1 cellular context compared by ENCODE assay signal in the genomic region with DNA sequence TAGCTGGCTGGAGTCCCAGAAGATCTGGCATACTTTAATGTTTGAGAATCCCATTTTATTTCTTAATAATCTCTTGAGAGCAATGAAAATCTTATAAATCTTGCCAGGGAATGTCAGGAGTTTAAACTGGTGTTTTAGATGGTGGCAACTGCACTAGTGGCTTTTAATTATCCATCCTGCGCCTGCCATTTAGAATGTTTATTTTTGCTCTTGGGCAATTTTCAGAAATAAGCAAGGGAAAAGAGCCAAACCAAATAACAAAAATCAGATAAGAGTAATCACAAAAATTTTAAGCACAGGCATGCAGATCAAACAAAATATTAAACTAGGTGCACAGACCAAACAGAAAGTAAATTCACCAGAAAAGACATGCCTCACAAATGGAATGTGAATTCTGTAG.
TF ChIP-seq lines count a peak whose summit lies in the region.

No MANE protein-coding gene starts in this region.

TF ChIP-seq in IMR-90, 13 proteins besides CTCF, POLR2A, EP300 and RAD21 (continued from another document):
- TF ChIP-seq MAFK (IDR thresholded peaks at IDR 0.05; ENCODE audit: low read depth, low read length) (no peak), NFE2L2 (IDR thresholded peaks at IDR 0.05; ENCODE audit: low read depth, low read length) (no peak), MXI1 (IDR thresholded peaks at IDR 0.05; ENCODE audit: borderline replicate concordance, low read depth, low read length) (no peak)
- TF ChIP-seq, protein P1, sequence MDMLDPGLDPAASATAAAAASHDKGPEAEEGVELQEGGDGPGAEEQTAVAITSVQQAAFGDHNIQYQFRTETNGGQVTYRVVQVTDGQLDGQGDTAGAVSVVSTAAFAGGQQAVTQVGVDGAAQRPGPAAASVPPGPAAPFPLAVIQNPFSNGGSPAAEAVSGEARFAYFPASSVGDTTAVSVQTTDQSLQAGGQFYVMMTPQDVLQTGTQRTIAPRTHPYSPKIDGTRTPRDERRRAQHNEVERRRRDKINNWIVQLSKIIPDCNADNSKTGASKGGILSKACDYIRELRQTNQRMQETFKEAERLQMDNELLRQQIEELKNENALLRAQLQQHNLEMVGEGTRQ (IDR thresholded peaks at IDR 0.05; ENCODE audit: low read depth, low read length): no peak
TF ChIP-seq in IMR-90: peak in this region for 0.
